2 cellular contexts compared by ENCODE assay signal in the genomic region with DNA sequence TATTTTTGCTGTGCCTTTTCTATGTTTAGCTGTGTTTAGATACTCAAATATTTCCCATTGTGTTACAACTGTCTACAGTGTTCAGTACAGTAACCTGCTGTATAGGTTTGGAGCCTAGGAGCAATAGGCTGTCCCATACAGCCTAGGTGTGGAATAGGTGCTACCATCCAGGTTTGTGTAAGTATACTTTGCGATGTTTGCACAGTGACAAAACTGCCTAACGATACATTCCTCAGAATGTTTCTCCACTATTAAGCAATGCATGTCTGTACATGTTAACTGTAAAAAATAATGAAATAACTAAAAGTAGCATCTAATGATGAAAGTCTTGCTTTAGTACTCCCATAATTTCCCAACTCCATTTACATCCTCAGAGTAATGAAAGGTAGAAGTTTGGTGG.
TF ChIP-seq lines count a peak whose summit lies in the region.

No MANE protein-coding gene starts in this region.

TF ChIP-seq in IMR-90, 13 proteins besides CTCF, POLR2A, EP300 and RAD21:
- no peak for TF ChIP-seq CHD1 (IDR thresholded peaks at IDR 0.05; ENCODE audit: low read depth, low read length)
- no peak for TF ChIP-seq CEBPB (IDR thresholded peaks at IDR 0.05; ENCODE audit: low read depth, low read length)
- TF ChIP-seq MXI1 (IDR thresholded peaks at IDR 0.05; ENCODE audit: borderline replicate concordance, low read depth, low read length), result no peak
- TF ChIP-seq, protein P1, sequence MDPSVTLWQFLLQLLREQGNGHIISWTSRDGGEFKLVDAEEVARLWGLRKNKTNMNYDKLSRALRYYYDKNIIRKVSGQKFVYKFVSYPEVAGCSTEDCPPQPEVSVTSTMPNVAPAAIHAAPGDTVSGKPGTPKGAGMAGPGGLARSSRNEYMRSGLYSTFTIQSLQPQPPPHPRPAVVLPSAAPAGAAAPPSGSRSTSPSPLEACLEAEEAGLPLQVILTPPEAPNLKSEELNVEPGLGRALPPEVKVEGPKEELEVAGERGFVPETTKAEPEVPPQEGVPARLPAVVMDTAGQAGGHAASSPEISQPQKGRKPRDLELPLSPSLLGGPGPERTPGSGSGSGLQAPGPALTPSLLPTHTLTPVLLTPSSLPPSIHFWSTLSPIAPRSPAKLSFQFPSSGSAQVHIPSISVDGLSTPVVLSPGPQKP (IDR thresholded peaks at IDR 0.05; ENCODE audit: borderline replicate concordance, low read depth, low read length), result no peak
- TF ChIP-seq, protein P2, sequence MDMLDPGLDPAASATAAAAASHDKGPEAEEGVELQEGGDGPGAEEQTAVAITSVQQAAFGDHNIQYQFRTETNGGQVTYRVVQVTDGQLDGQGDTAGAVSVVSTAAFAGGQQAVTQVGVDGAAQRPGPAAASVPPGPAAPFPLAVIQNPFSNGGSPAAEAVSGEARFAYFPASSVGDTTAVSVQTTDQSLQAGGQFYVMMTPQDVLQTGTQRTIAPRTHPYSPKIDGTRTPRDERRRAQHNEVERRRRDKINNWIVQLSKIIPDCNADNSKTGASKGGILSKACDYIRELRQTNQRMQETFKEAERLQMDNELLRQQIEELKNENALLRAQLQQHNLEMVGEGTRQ (IDR thresholded peaks at IDR 0.05; ENCODE audit: low read depth, low read length), result no peak
- TF ChIP-seq SMC3 (IDR thresholded peaks at IDR 0.05; ENCODE audit: low read depth, low read length), result no peak
- TF ChIP-seq NFE2L2 (IDR thresholded peaks at IDR 0.05; ENCODE audit: low read depth, low read length), result no peak
- no peak for TF ChIP-seq FOS (IDR thresholded peaks at IDR 0.05; ENCODE audit: low read depth, low read length)
- no peak for TF ChIP-seq BHLHE40 (IDR thresholded peaks at IDR 0.05; ENCODE audit: low read depth, low read length)

TF ChIP-seq in K562, 482 proteins besides CTCF, POLR2A, EP300 and RAD21:
- TF ChIP-seq, protein P3, sequence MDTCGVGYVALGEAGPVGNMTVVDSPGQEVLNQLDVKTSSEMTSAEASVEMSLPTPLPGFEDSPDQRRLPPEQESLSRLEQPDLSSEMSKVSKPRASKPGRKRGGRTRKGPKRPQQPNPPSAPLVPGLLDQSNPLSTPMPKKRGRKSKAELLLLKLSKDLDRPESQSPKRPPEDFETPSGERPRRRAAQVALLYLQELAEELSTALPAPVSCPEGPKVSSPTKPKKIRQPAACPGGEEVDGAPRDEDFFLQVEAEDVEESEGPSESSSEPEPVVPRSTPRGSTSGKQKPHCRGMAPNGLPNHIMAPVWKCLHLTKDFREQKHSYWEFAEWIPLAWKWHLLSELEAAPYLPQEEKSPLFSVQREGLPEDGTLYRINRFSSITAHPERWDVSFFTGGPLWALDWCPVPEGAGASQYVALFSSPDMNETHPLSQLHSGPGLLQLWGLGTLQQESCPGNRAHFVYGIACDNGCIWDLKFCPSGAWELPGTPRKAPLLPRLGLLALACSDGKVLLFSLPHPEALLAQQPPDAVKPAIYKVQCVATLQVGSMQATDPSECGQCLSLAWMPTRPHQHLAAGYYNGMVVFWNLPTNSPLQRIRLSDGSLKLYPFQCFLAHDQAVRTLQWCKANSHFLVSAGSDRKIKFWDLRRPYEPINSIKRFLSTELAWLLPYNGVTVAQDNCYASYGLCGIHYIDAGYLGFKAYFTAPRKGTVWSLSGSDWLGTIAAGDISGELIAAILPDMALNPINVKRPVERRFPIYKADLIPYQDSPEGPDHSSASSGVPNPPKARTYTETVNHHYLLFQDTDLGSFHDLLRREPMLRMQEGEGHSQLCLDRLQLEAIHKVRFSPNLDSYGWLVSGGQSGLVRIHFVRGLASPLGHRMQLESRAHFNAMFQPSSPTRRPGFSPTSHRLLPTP (IDR thresholded peaks at IDR 0.05; ENCODE audit: borderline replicate concordance, extremely low read depth, insufficient read length), result no peak
- TF ChIP-seq, protein P4, sequence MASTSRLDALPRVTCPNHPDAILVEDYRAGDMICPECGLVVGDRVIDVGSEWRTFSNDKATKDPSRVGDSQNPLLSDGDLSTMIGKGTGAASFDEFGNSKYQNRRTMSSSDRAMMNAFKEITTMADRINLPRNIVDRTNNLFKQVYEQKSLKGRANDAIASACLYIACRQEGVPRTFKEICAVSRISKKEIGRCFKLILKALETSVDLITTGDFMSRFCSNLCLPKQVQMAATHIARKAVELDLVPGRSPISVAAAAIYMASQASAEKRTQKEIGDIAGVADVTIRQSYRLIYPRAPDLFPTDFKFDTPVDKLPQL (IDR thresholded peaks at IDR 0.05; ENCODE audit: extremely low read depth, insufficient read length), result no peak
- TF ChIP-seq ZNF707 (CRISPR knock-in tag; conservative IDR thresholded peaks at IDR 0.05) (no peak), ZNF778 (CRISPR knock-in tag; IDR thresholded peaks at IDR 0.05) (no peak), TAF7 (tag; IDR thresholded peaks at IDR 0.05) (no peak), SMAD2 (IDR thresholded peaks at IDR 0.05; ENCODE audit: low read depth, low read length) (no peak), POLR3A (IDR thresholded peaks at IDR 0.05; ENCODE audit: borderline replicate concordance, extremely low read depth, insufficient read depth, insufficient read length) (no peak), HDAC1 (IDR thresholded peaks at IDR 0.05) (no peak), ESRRB (CRISPR knock-in tag; IDR thresholded peaks at IDR 0.05; ENCODE audit: borderline replicate concordance) (no peak), CSDE1 (IDR thresholded peaks at IDR 0.05) (no peak), NUFIP1 (IDR thresholded peaks at IDR 0.05; ENCODE audit: partially characterized antibody) (no peak), ZBTB17 (CRISPR knock-in tag; IDR thresholded peaks at IDR 0.05) (no peak)
- TF ChIP-seq, protein P5, sequence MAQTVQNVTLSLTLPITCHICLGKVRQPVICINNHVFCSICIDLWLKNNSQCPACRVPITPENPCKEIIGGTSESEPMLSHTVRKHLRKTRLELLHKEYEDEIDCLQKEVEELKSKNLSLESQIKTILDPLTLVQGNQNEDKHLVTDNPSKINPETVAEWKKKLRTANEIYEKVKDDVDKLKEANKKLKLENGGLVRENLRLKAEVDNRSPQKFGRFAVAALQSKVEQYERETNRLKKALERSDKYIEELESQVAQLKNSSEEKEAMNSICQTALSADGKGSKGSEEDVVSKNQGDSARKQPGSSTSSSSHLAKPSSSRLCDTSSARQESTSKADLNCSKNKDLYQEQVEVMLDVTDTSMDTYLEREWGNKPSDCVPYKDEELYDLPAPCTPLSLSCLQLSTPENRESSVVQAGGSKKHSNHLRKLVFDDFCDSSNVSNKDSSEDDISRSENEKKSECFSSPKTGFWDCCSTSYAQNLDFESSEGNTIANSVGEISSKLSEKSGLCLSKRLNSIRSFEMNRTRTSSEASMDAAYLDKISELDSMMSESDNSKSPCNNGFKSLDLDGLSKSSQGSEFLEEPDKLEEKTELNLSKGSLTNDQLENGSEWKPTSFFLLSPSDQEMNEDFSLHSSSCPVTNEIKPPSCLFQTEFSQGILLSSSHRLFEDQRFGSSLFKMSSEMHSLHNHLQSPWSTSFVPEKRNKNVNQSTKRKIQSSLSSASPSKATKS (CRISPR knock-in tag; IDR thresholded peaks at IDR 0.05), result no peak
- TF ChIP-seq, protein P6, sequence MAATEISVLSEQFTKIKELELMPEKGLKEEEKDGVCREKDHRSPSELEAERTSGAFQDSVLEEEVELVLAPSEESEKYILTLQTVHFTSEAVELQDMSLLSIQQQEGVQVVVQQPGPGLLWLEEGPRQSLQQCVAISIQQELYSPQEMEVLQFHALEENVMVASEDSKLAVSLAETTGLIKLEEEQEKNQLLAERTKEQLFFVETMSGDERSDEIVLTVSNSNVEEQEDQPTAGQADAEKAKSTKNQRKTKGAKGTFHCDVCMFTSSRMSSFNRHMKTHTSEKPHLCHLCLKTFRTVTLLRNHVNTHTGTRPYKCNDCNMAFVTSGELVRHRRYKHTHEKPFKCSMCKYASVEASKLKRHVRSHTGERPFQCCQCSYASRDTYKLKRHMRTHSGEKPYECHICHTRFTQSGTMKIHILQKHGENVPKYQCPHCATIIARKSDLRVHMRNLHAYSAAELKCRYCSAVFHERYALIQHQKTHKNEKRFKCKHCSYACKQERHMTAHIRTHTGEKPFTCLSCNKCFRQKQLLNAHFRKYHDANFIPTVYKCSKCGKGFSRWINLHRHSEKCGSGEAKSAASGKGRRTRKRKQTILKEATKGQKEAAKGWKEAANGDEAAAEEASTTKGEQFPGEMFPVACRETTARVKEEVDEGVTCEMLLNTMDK (IDR thresholded peaks at IDR 0.05; ENCODE audit: borderline replicate concordance, insufficient read depth, low read depth, low read length, poor library complexity, severe bottlenecking), result no peak
- TF ChIP-seq, protein P7, sequence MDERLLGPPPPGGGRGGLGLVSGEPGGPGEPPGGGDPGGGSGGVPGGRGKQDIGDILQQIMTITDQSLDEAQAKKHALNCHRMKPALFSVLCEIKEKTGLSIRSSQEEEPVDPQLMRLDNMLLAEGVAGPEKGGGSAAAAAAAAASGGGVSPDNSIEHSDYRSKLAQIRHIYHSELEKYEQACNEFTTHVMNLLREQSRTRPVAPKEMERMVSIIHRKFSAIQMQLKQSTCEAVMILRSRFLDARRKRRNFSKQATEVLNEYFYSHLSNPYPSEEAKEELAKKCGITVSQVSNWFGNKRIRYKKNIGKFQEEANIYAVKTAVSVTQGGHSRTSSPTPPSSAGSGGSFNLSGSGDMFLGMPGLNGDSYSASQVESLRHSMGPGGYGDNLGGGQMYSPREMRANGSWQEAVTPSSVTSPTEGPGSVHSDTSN (CRISPR knock-in tag; IDR thresholded peaks at IDR 0.05; ENCODE audit: low read depth), result no peak
- TF ChIP-seq, protein P7 (tag; conservative IDR thresholded peaks at IDR 0.05; ENCODE audit: low read depth), result no peak
TF ChIP-seq in K562: peak in this region for 0.
